Comparison of ENCODE assay signal across 20 cellular contexts in the genomic region with DNA sequence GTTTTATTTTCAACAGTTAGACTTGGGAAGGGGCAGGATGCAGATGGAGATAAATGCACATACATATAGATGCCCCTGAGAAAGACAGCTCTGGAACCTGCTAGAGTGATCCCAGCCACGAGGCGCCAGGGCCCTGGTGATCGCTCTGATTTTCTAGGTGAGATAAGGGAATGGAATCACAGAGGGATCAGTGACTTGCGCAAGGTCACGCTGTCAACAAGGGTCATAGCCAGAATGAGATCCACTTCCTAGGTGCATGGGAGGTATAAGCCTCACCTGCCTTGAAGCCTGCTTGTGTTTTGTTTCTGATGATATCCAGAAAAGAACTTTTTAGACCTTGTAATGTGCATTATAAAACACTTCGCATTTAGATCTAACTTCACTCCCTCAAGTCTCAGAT. TPM values are rescaled to one million over a fixed set of nuclear protein-coding genes. Genes with fewer than 3 reads are reported as not detected.
DNase-seq lines count a peak whose midpoint lies in the region; ATAC-seq and TF ChIP-seq lines count a peak whose summit lies in the region.
"Had no signal": no experiment of that assay in that cellular context is flagged by ENCODE, and none has a peak within 500 bp of the region (broad histone marks: within the 10 kb centered on the region; RNA-seq: fewer than 3 reads in every experiment).

No MANE protein-coding gene starts in this region.

- no peaks in the 10 kb centered on the region for H3K9me3 Mint-ChIP-seq in nephron progenitor cell
- H3K9me3 Mint-ChIP-seq in mesothelial cell of epicardium = no peaks in the 10 kb centered on the region
- H3K9me3 Mint-ChIP-seq: CD14-positive monocyte had no signal

- no peaks in the 10 kb centered on the region for H3K9me3 ChIP-seq in ascending aorta
- H3K9me3 ChIP-seq in thyroid gland = no peaks in the 10 kb centered on the region

- no peak for ATAC-seq in HG03135 (IDR thresholded peaks at IDR 0.05; ENCODE audit: unreplicated experiment)

- peak overlapping the region; percentile 43 for H3K27ac Mint-ChIP-seq in nephron progenitor cell
- H3K27ac Mint-ChIP-seq in mesothelial cell of epicardium = no peak overlapping the region

- WGBS in thyroid gland, 2 donors = 90 to 99% methylated on average over 6 of the region's 6 CpGs

- intact Hi-C loops in ascending aorta (cut with DNase I) = no loop called here
- intact Hi-C loops in thyroid gland (cut with DNase I) = no loop called here

- H3K27me3 Mint-ChIP-seq in nephron progenitor cell (ENCODE audit: low read depth, poor library complexity) (peaks cover 4% of the 10 kb centered on the region), mesothelial cell of epicardium (ENCODE audit: low read depth) (peaks cover 88% of the 10 kb centered on the region)

- H3K36me3 ChIP-seq in ascending aorta (peaks cover 19 to 42% of the 10 kb centered on the region in 2 donors), thyroid gland (no peaks in the 10 kb centered on the region)

- H3K4me1 ChIP-seq in ascending aorta = peaks cover 37 to 86% of the 10 kb centered on the region in 2 donors
- H3K4me1 ChIP-seq in thyroid gland = peaks cover 90 to 100% of the 10 kb centered on the region in 2 donors

- H3K27ac ChIP-seq in ascending aorta (peak overlapping the region; percentile 77 to 87), thyroid gland (peak overlapping the region in 2 of 3 donors; percentile 82 to 90)

- H3K27me3 ChIP-seq in ascending aorta (no peaks in the 10 kb centered on the region), thyroid gland (no peaks in the 10 kb centered on the region)

- peaks cover 5% of the 10 kb centered on the region for H3K36me3 Mint-ChIP-seq in nephron progenitor cell (ENCODE audit: low read depth)
- H3K36me3 Mint-ChIP-seq in mesothelial cell of epicardium = no peaks in the 10 kb centered on the region

- H3K4me1 Mint-ChIP-seq in nephron progenitor cell (peaks cover 100% of the 10 kb centered on the region), mesothelial cell of epicardium (peaks cover 17% of the 10 kb centered on the region)

- no peak for TF ChIP-seq POLR2A in thyroid gland (IDR thresholded peaks at IDR 0.05)

- H3K4me3 Mint-ChIP-seq in nephron progenitor cell (no peak overlapping the region), mesothelial cell of epicardium (no peak overlapping the region)
- H3K4me3 Mint-ChIP-seq: CD14-positive monocyte had no signal

- H3K4me3 ChIP-seq in ascending aorta (peak overlapping the region; percentile 4 to 44), thyroid gland (replicated peaks in 1 of 3) (no peak overlapping the region)

- DNase-seq in SK-N-DZ (ENCODE audit: low spot score) = peak; percentile 1
- peak in 1 of 2 donors; percentile 49 for DNase-seq in ascending aorta (ENCODE audit: low spot score in 2 of 2)
- no peak for DNase-seq in nephron progenitor cell
- no peak for DNase-seq in thyroid gland
- no peak for DNase-seq in NCI-H774 (lab: John Stamatoyannopoulos, UW)
- no peak for DNase-seq in mesothelial cell of epicardium (ENCODE audit: low spot score in 2 of 2, unreplicated experiment in 2 of 2)
- DNase-seq: COR-L47, DMS 273 treated with DMSO at 0.1 percent for 48 hours, KBM-7, NCI-H1417, NCI-H187, NCI-H2107, NCI-H2227 treated with DMSO at 0.1 percent for 48 hours, NCI-H510A treated with DMSO at 0.1 percent for 48 hours, NCI-H82, OCI-M1, Right ventricle myocardium superior had no signal

- TF ChIP-seq CTCF in ascending aorta (IDR thresholded peaks at IDR 0.05) (no peak), nephron progenitor cell (IDR thresholded peaks at IDR 0.05) (no peak), thyroid gland (IDR thresholded peaks at IDR 0.05) (no peak), mesothelial cell of epicardium (IDR thresholded peaks at IDR 0.05; ENCODE audit: unreplicated experiment) (no peak)

RNA-seq across cellular contexts. Expression of a gene that starts 47.5 kb away (rescaled TPM):
- polyA plus RNA-seq in SK-N-DZ (2014; cell fraction: cytosol; rRNA removed) = 0.10 and 2.7 TPM in 2 replicates
- polyA plus RNA-seq in SK-N-DZ (2014; cell fraction: nucleus; rRNA removed) = 0.44 and 0.96 TPM in 2 replicates
- 344 TPM for total RNA-seq in ascending aorta
- total RNA-seq in thyroid gland = 100 to 1,000 TPM; 157 to 385 (median 177) TPM
- not detected in 3 replicates for total RNA-seq in mesothelial cell of epicardium
- polyA plus RNA-seq: AG04450 had no signal

Comparison
In these comparisons a context has a peak if more than half of its experiments do, and no peak if none do; other contexts are left out.
1. H3K4me3 ChIP-seq: peak in ascending aorta (2 of 2); none in thyroid gland (0 of 3).
2. RNA of a gene that starts 47.5 kb away (total RNA-seq): 344 TPM in ascending aorta (single experiment) and 157 to 385 TPM in thyroid gland; not detected in mesothelial cell of epicardium; every median in the first group is over 100 times any median in the second.